ENCODE assay signal across 8 cellular contexts in genomic region chr12:100201604-100202423, GRCh38. TPM values are rescaled to one million over a fixed set of nuclear protein-coding genes. Genes with fewer than 3 reads are reported as not detected.
A peak's percentile ranks its signal among the peaks of the same experiment; 100 is the strongest.
DNase-seq lines count a peak whose midpoint lies in the region; ATAC-seq and TF ChIP-seq lines count a peak whose summit lies in the region.

No MANE protein-coding gene starts in this region.

- TF ChIP-seq POLR2A in NB4 (IDR thresholded peaks at IDR 0.05; ENCODE audit: extremely low read depth, insufficient read length): no peak

- no peak for DNase-seq in CD8-positive, alpha-beta memory T cell
- no peak for DNase-seq in NB4 (ENCODE audit: low read depth)
- DNase-seq in neural progenitor cell (ENCODE audit: low spot score): no peak
- DNase-seq in D341Med (ENCODE audit: low spot score): no peak
- DNase-seq in NK-92 (lab: John Stamatoyannopoulos, UW; ENCODE audit: unreplicated experiment): no peak

- H3K4me3 Mint-ChIP-seq in CD8-positive, alpha-beta memory T cell: peak overlapping the region; percentile 93 to 100 (median 99)
- H3K4me3 Mint-ChIP-seq in neural progenitor cell: peak overlapping the region; percentile 100

- H3K4me2 ChIP-seq in neural progenitor cell: peak overlapping the region; percentile 94

- 88 to 90% methylated on average over 24 of the region's 24 CpGs for WGBS in ectodermal cell, 2 experiments

- no peak overlapping the region for H3K9ac ChIP-seq in neural progenitor cell

- no peaks in the 10 kb centered on the region for H3K9me3 ChIP-seq in CD8-positive, alpha-beta memory T cell (ENCODE audit: low read length)
- H3K9me3 ChIP-seq in ectodermal cell (ENCODE audit: control insufficient read depth, low read length) (no peaks in the 10 kb centered on the region), neural progenitor cell (ENCODE audit: low read depth) (no peaks in the 10 kb centered on the region)

- TF ChIP-seq CTCF in NB4 (IDR thresholded peaks at IDR 0.05; ENCODE audit: low read depth, low read length): no peak
- no peak for TF ChIP-seq CTCF in neural progenitor cell (IDR thresholded peaks at IDR 0.05)

- peaks cover 50% of the 10 kb centered on the region for H3K79me2 ChIP-seq in neural progenitor cell (ENCODE audit: low read depth)

- H3K4me1 Mint-ChIP-seq in CD8-positive, alpha-beta memory T cell: peaks cover 38 to 63% (median 53%) of the 10 kb centered on the region in 3 donors
- peaks cover 11% of the 10 kb centered on the region for H3K4me1 Mint-ChIP-seq in neural progenitor cell

- CTCF ChIA-PET in CD8-positive, alpha-beta memory T cell (lab: Charles Lee): interaction anchor here (1.0 to 2.2 kb wide), 4 partner anchors 14 to 47 kb away, joined by 4 to 11 read pairs (median 4); no protein-coding TSS in a partner anchor

- peaks cover 0 to 26% (median 2%) of the 10 kb centered on the region in 3 donors for H3K36me3 Mint-ChIP-seq in CD8-positive, alpha-beta memory T cell
- H3K36me3 Mint-ChIP-seq in neural progenitor cell: no peaks in the 10 kb centered on the region

- H4K20me1 ChIP-seq in neural progenitor cell (ENCODE audit: low read depth): no peaks in the 10 kb centered on the region

- no peaks in the 10 kb centered on the region for H3K27me3 ChIP-seq in CD8-positive, alpha-beta memory T cell (ENCODE audit: insufficient read depth, low read length, poor library complexity, severe bottlenecking)
- no peaks in the 10 kb centered on the region for H3K27me3 ChIP-seq in ectodermal cell (ENCODE audit: control insufficient read depth, insufficient read depth, low read length, poor library complexity, severe bottlenecking)
- H3K27me3 ChIP-seq in neural progenitor cell: no peaks in the 10 kb centered on the region

- H3K27ac ChIP-seq in CD8-positive, alpha-beta memory T cell (ENCODE audit: low read depth, low read length): peak overlapping the region; percentile 96
- H3K27ac ChIP-seq in ectodermal cell (ENCODE audit: insufficient read depth, low read depth, low read length, poor library complexity, severe bottlenecking) (no peak overlapping the region), neural progenitor cell (no peak overlapping the region)

- no peak overlapping the region for H2AFZ ChIP-seq in neural progenitor cell (replicated peaks)

- POLR2A ChIA-PET in CD8-positive, alpha-beta memory T cell (lab: Charles Lee): interaction anchor here (0.6 to 3.8 kb wide), 2 partner anchors 45 to 65 kb away, joined by 9 to 23 read pairs; partner anchors contain the start of genes DEPDC4 and SCYL2

- peak overlapping the region; percentile 89 to 100 (median 100) for H3K27ac Mint-ChIP-seq in CD8-positive, alpha-beta memory T cell
- H3K27ac Mint-ChIP-seq in neural progenitor cell: no peak overlapping the region

- H3K4me1 ChIP-seq in CD8-positive, alpha-beta memory T cell (ENCODE audit: insufficient read depth, low read length): peaks cover 31% of the 10 kb centered on the region
- H3K4me1 ChIP-seq in ectodermal cell (ENCODE audit: control insufficient read depth, insufficient read depth, low read length): peaks cover 4% of the 10 kb centered on the region
- H3K4me1 ChIP-seq in neural progenitor cell: peaks cover 7% of the 10 kb centered on the region

- peaks cover 4% of the 10 kb centered on the region for H3K36me3 ChIP-seq in CD8-positive, alpha-beta memory T cell (ENCODE audit: insufficient read depth, low read length)
- no peaks in the 10 kb centered on the region for H3K36me3 ChIP-seq in ectodermal cell (ENCODE audit: control insufficient read depth, insufficient read depth, low read length)
- H3K36me3 ChIP-seq in neural progenitor cell: peaks cover 6% of the 10 kb centered on the region

- peak overlapping the region; percentile 91 for H3K4me3 ChIP-seq in CD8-positive, alpha-beta memory T cell (ENCODE audit: low read length)
- H3K4me3 ChIP-seq in NB4 (ENCODE audit: low read depth, low read length): peak overlapping the region; percentile 100
- peak overlapping the region; percentile 83 for H3K4me3 ChIP-seq in ectodermal cell (ENCODE audit: insufficient read depth, low read depth, low read length)
- H3K4me3 ChIP-seq in neural progenitor cell: peak overlapping the region; percentile 91

- peaks cover 13% of the 10 kb centered on the region for H3F3A ChIP-seq in neural progenitor cell (ENCODE audit: low read depth)

- no peaks in the 10 kb centered on the region for H3K27me3 Mint-ChIP-seq in CD8-positive, alpha-beta memory T cell
- peaks cover 7% of the 10 kb centered on the region for H3K27me3 Mint-ChIP-seq in neural progenitor cell (ENCODE audit: insufficient read depth, low read depth)

- ATAC-seq in GM19324 (IDR thresholded peaks at IDR 0.05; ENCODE audit: low FRiP score, unreplicated experiment) (no peak), HG03442 (IDR thresholded peaks at IDR 0.05; ENCODE audit: unreplicated experiment) (no peak)

- no peaks in the 10 kb centered on the region for H3K9me3 Mint-ChIP-seq in CD8-positive, alpha-beta memory T cell
- H3K9me3 Mint-ChIP-seq in neural progenitor cell: no peaks in the 10 kb centered on the region

RNA-seq across cellular contexts. Expression of gene ACTR6, which starts 1.2 kb away (rescaled TPM):
- total RNA-seq in CD8-positive, alpha-beta memory T cell: 10 to 100 TPM; 35.1 to 36.6 TPM
- 41.8 TPM for polyA plus RNA-seq in CD8-positive, alpha-beta memory T cell
- polyA plus RNA-seq in ectodermal cell (2013, experiment 1 of 4): 34.6 TPM
- 33.0 TPM for polyA plus RNA-seq in ectodermal cell (2013, experiment 2 of 4)
- 36.5 TPM for polyA plus RNA-seq in ectodermal cell (2013, experiment 3 of 4)
- polyA plus RNA-seq in ectodermal cell (2013, experiment 4 of 4): 32.2 TPM
- 61.9 and 87.8 TPM in 2 replicates for total RNA-seq in neural progenitor cell (ENCODE audit: low replicate concordance)

RNA-seq across cellular contexts. Expression of gene BLTP3B, which starts 59.1 kb away (rescaled TPM):
- total RNA-seq in CD8-positive, alpha-beta memory T cell: 10 to 100 TPM; 60.9 to 65.1 TPM
- polyA plus RNA-seq in CD8-positive, alpha-beta memory T cell: 15.2 TPM
- 11.0 TPM for polyA plus RNA-seq in ectodermal cell (2013, experiment 1 of 4)
- polyA plus RNA-seq in ectodermal cell (2013, experiment 2 of 4): 10.3 TPM
- 7.8 TPM for polyA plus RNA-seq in ectodermal cell (2013, experiment 3 of 4)
- polyA plus RNA-seq in ectodermal cell (2013, experiment 4 of 4): 10.5 TPM
- 12.6 and 16.7 TPM in 2 replicates for total RNA-seq in neural progenitor cell (ENCODE audit: low replicate concordance)
